Comparison of ENCODE assay signal across 43 cellular contexts in the genomic region with DNA sequence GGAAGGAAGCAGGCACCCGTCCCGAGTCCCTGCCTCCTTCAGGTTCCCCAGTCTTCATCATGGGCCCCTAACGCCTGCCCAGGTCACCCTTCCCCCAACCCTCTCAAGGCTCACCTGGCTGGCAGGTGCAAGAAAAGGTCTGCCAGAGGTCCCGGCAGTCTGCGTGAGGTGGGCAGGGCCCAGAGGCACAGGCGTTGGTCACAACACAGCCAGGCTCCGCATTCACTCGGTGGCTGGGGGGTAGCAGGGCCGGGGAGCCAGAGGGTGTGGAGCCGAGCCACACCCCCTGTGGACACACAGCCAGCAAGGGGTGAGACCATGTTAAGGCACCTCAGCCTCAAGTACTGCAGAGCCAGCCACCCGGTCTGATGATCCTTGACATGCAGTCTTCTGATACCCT. TPM values are rescaled to one million over a fixed set of nuclear protein-coding genes. Genes with fewer than 3 reads are reported as not detected.
"Had no signal": no experiment of that assay in that cellular context is flagged by ENCODE, and none has a peak within 500 bp of the region (broad histone marks: within the 10 kb centered on the region; RNA-seq: fewer than 3 reads in every experiment).

No MANE protein-coding gene starts in this region.

- H3K4me1 ChIP-seq: breast epithelium had no signal

- H3K36me3 ChIP-seq: adrenal gland, ascending aorta, brain microvascular endothelial cell, breast epithelium, cardiac muscle cell had no signal

- H3K4me1 Mint-ChIP-seq: central memory CD8-positive, alpha-beta T cell had no signal

- H3K9me3 ChIP-seq: adrenal gland, ascending aorta, body of pancreas, breast epithelium had no signal

- H3K4me3 ChIP-seq: adrenal gland, ascending aorta, body of pancreas, breast epithelium, cardiac muscle cell had no signal

- H3K27me3 Mint-ChIP-seq: activated naive CD4-positive, alpha-beta T cell treated with anti-CD3 and anti-CD28 coated beads, Interleukin-2, amount 10 ng/mL, durations not matched to agents 7 days and 5 days; activated naive CD4-positive, alpha-beta T cell treated with anti-CD3 and anti-CD28 coated beads, Interleukin-2, amount 50 U/mL, for 24 hours; activated naive CD8-positive, alpha-beta T cell; activated naive CD8-positive, alpha-beta T cell treated with anti-CD3 and anti-CD28 coated beads for 36 hours; activated naive CD8-positive, alpha-beta T cell treated with anti-CD3 and anti-CD28 coated beads, Interleukin-2, amount 50 U/mL, for 24 hours; activated T-cell treated with anti-CD3 and anti-CD28 coated beads, Interleukin-2, amount 50 U/mL, for 24 hours; activated T-helper 17 cell treated with anti-CD3 and anti-CD28 coated beads, Interleukin-2, amount 50 U/mL, for 72 hours; brain; central memory CD8-positive, alpha-beta T cell had no signal

- H3K27ac ChIP-seq: adrenal gland, ascending aorta, body of pancreas, brain microvascular endothelial cell, breast epithelium, cardiac muscle cell had no signal

- DNase-seq: activated effector memory CD4-positive, alpha-beta T cell treated with anti-CD3 and anti-CD28 coated beads, Interleukin-2, amount 50 U/mL, for 16 hours; activated effector memory CD4-positive, alpha-beta T cell treated with Interleukin-2 at 50 U/mL for 16 hours; activated gamma-delta T cell; activated gamma-delta T cell treated with Interleukin-2 at 50 U/mL for 16 hours; activated naive CD4-positive, alpha-beta T cell; activated naive CD4-positive, alpha-beta T cell treated with anti-CD3 and anti-CD28 coated beads for 36 hours; activated naive CD4-positive, alpha-beta T cell treated with anti-CD3 and anti-CD28 coated beads, Interleukin-2, amount 10 ng/mL, durations not matched to agents 7 days and 5 days; activated naive CD4-positive, alpha-beta T cell treated with anti-CD3 and anti-CD28 coated beads, Interleukin-2, amount 50 U/mL, for 16 hours; activated naive CD4-positive, alpha-beta T cell treated with Interleukin-2 at 50 U/mL for 16 hours; activated naive CD8-positive, alpha-beta T cell treated with anti-CD3 and anti-CD28 coated beads for 36 hours; activated naive CD8-positive, alpha-beta T cell treated with anti-CD3 and anti-CD28 coated beads, Interleukin-2, amount 10 ng/mL, durations not matched to agents 7 days and 5 days; activated naive CD8-positive, alpha-beta T cell treated with anti-CD3 and anti-CD28 coated beads, Interleukin-2, amount 50 U/mL, for 24 hours; activated T-cell treated with anti-CD3 and anti-CD28 coated beads for 4 hours; activated T-cell treated with anti-CD3 and anti-CD28 coated beads, Interleukin-2, amount 50 U/mL, for 1 hour; activated T-cell treated with anti-CD3 and anti-CD28 coated beads, Interleukin-2, amount 50 U/mL, for 24 hours; activated T-cell treated with anti-CD3 and anti-CD28 coated beads, Interleukin-2, amount 50 U/mL, for 4 hours; activated T-cell treated with anti-CD3 and anti-CD28 coated beads, Interleukin-2, amount 50 U/mL, for 48 hours; activated T-cell treated with anti-CD3 and anti-CD28 coated beads, Interleukin-2, amount 50 U/mL, for 72 hours; adrenal gland; amniotic stem cell; amygdala; anterior cingulate cortex; aorta; body of pancreas; brain microvascular endothelial cell; caudate nucleus; central memory CD4-positive, alpha-beta T cell had no signal

- ATAC-seq: activated naive CD4-positive, alpha-beta T cell treated with anti-CD3 and anti-CD28 coated beads, Interleukin-2, amount 50 U/mL, for 72 hours; activated naive CD8-positive, alpha-beta T cell treated with anti-CD3 and anti-CD28 coated beads, Interleukin-2, amount 50 U/mL, for 24 hours; activated T-cell treated with anti-CD3 and anti-CD28 coated beads, Interleukin-2, amount 50 U/mL, for 4 hours; activated T-cell treated with anti-CD3 and anti-CD28 coated beads, Interleukin-2, amount 50 U/mL, for 72 hours; activated T-helper 17 cell treated with anti-CD3 and anti-CD28 coated beads, Interleukin-2, amount 50 U/mL, for 72 hours; body of pancreas had no signal

- FAIRE-seq: astrocyte had no signal

- H3K27ac Mint-ChIP-seq: activated naive CD4-positive, alpha-beta T cell treated with anti-CD3 and anti-CD28 coated beads for 36 hours; activated naive CD4-positive, alpha-beta T cell treated with anti-CD3 and anti-CD28 coated beads, Interleukin-2, amount 10 ng/mL, durations not matched to agents 7 days and 5 days; activated naive CD4-positive, alpha-beta T cell treated with anti-CD3 and anti-CD28 coated beads, Interleukin-2, amount 50 U/mL, for 24 hours; activated naive CD4-positive, alpha-beta T cell treated with anti-CD3 and anti-CD28 coated beads, Interleukin-2, amount 50 U/mL, for 72 hours; activated naive CD8-positive, alpha-beta T cell; activated naive CD8-positive, alpha-beta T cell treated with anti-CD3 and anti-CD28 coated beads for 36 hours; activated naive CD8-positive, alpha-beta T cell treated with anti-CD3 and anti-CD28 coated beads, Interleukin-2, amount 10 ng/mL, durations not matched to agents 7 days and 5 days; activated naive CD8-positive, alpha-beta T cell treated with anti-CD3 and anti-CD28 coated beads, Interleukin-2, amount 50 U/mL, for 24 hours; activated T-cell treated with anti-CD3 and anti-CD28 coated beads, Interleukin-2, amount 50 U/mL, for 24 hours; activated T-cell treated with anti-CD3 and anti-CD28 coated beads, Interleukin-2, amount 50 U/mL, for 72 hours; activated T-helper 1 cell treated with anti-CD3 and anti-CD28 coated beads, Interleukin-12 subunit alpha, Interleukin-12 subunit beta, Interleukin-2, Interleukin-4 antibody, amounts not matched to agents 30 ng/mL and 10 ng/mL and 1 ng/mL, durations not matched to agents 14 hours and 24 hours and 36 hours; activated T-helper 17 cell treated with anti-CD3 and anti-CD28 coated beads, Interleukin-2, amount 50 U/mL, for 72 hours; activated T-helper 2 cell treated with anti-CD3 and anti-CD28 coated beads, Interferon-gamma antibody, Interleukin-2, Interleukin-4, amounts not matched to agents 10 μg/mL and 5 μg/mL and 100 μg/mL, durations not matched to agents 14 hours and 24 hours and 36 hours; brain had no signal

- H3K36me3 Mint-ChIP-seq: activated naive CD4-positive, alpha-beta T cell treated with anti-CD3 and anti-CD28 coated beads, Interleukin-2, amount 50 U/mL, for 24 hours; activated naive CD8-positive, alpha-beta T cell had no signal

- H3K4me3 Mint-ChIP-seq: activated naive CD4-positive, alpha-beta T cell treated with anti-CD3 and anti-CD28 coated beads for 36 hours; activated naive CD4-positive, alpha-beta T cell treated with anti-CD3 and anti-CD28 coated beads, Interleukin-2, amount 10 ng/mL, durations not matched to agents 7 days and 5 days; activated naive CD4-positive, alpha-beta T cell treated with anti-CD3 and anti-CD28 coated beads, Interleukin-2, amount 50 U/mL, for 24 hours; activated naive CD8-positive, alpha-beta T cell; activated naive CD8-positive, alpha-beta T cell treated with anti-CD3 and anti-CD28 coated beads for 36 hours; activated naive CD8-positive, alpha-beta T cell treated with anti-CD3 and anti-CD28 coated beads, Interleukin-2, amount 10 ng/mL, durations not matched to agents 7 days and 5 days; activated naive CD8-positive, alpha-beta T cell treated with anti-CD3 and anti-CD28 coated beads, Interleukin-2, amount 50 U/mL, for 24 hours; activated T-cell treated with anti-CD3 and anti-CD28 coated beads, Interleukin-2, amount 50 U/mL, for 24 hours; activated T-cell treated with anti-CD3 and anti-CD28 coated beads, Interleukin-2, amount 50 U/mL, for 4 hours; activated T-cell treated with anti-CD3 and anti-CD28 coated beads, Interleukin-2, amount 50 U/mL, for 72 hours; activated T-helper 1 cell treated with anti-CD3 and anti-CD28 coated beads, Interleukin-12 subunit alpha, Interleukin-12 subunit beta, Interleukin-2, Interleukin-4 antibody, amounts not matched to agents 30 ng/mL and 10 ng/mL and 1 ng/mL, durations not matched to agents 14 hours and 24 hours and 36 hours; activated T-helper 17 cell treated with anti-CD3 and anti-CD28 coated beads, Interleukin-2, amount 50 U/mL, for 72 hours; brain; central memory CD8-positive, alpha-beta T cell had no signal

- H3K27me3 ChIP-seq: adrenal gland, ascending aorta, body of pancreas, brain microvascular endothelial cell, breast epithelium, cardiac muscle cell had no signal

- H3K9me3 Mint-ChIP-seq: activated naive CD4-positive, alpha-beta T cell treated with anti-CD3 and anti-CD28 coated beads for 36 hours; activated naive CD4-positive, alpha-beta T cell treated with anti-CD3 and anti-CD28 coated beads, Interleukin-2, amount 10 ng/mL, durations not matched to agents 7 days and 5 days; activated naive CD4-positive, alpha-beta T cell treated with anti-CD3 and anti-CD28 coated beads, Interleukin-2, amount 50 U/mL, for 24 hours; activated naive CD4-positive, alpha-beta T cell treated with anti-CD3 and anti-CD28 coated beads, Interleukin-2, amount 50 U/mL, for 72 hours; activated naive CD8-positive, alpha-beta T cell treated with anti-CD3 and anti-CD28 coated beads for 36 hours; activated naive CD8-positive, alpha-beta T cell treated with anti-CD3 and anti-CD28 coated beads, Interleukin-2, amount 10 ng/mL, durations not matched to agents 7 days and 5 days; activated naive CD8-positive, alpha-beta T cell treated with anti-CD3 and anti-CD28 coated beads, Interleukin-2, amount 50 U/mL, for 24 hours; activated T-cell treated with anti-CD3 and anti-CD28 coated beads, Interleukin-2, amount 50 U/mL, for 24 hours; activated T-cell treated with anti-CD3 and anti-CD28 coated beads, Interleukin-2, amount 50 U/mL, for 4 hours; activated T-cell treated with anti-CD3 and anti-CD28 coated beads, Interleukin-2, amount 50 U/mL, for 72 hours; activated T-helper 1 cell treated with anti-CD3 and anti-CD28 coated beads, Interleukin-12 subunit alpha, Interleukin-12 subunit beta, Interleukin-2, Interleukin-4 antibody, amounts not matched to agents 30 ng/mL and 10 ng/mL and 1 ng/mL, durations not matched to agents 14 hours and 24 hours and 36 hours; activated T-helper 17 cell treated with anti-CD3 and anti-CD28 coated beads, Interleukin-2, amount 50 U/mL, for 72 hours; activated T-helper 2 cell treated with anti-CD3 and anti-CD28 coated beads, Interferon-gamma antibody, Interleukin-2, Interleukin-4, amounts not matched to agents 10 μg/mL and 5 μg/mL and 100 μg/mL, durations not matched to agents 14 hours and 24 hours and 36 hours; brain; central memory CD8-positive, alpha-beta T cell had no signal

RNA-seq across cellular contexts. Expression of a gene that starts 30.2 kb away (rescaled TPM):
- total RNA-seq: activated naive CD4-positive, alpha-beta T cell treated with anti-CD3 and anti-CD28 coated beads for 36 hours; activated naive CD8-positive, alpha-beta T cell treated with anti-CD3 and anti-CD28 coated beads for 36 hours; activated naive CD8-positive, alpha-beta T cell treated with anti-CD3 and anti-CD28 coated beads, Interleukin-2, amount 10 ng/mL, durations not matched to agents 7 days and 5 days; activated T-cell treated with anti-CD3 and anti-CD28 coated beads, Interleukin-2, amount 50 U/mL, for 4 hours; activated T-cell treated with anti-CD3 and anti-CD28 coated beads, Interleukin-2, amount 50 U/mL, for 72 hours; activated T-helper 1 cell treated with anti-CD3 and anti-CD28 coated beads, Interleukin-12 subunit alpha, Interleukin-12 subunit beta, Interleukin-2, Interleukin-4 antibody, amounts not matched to agents 30 ng/mL and 10 ng/mL and 1 ng/mL, durations not matched to agents 14 hours and 24 hours and 36 hours; adrenal gland; aorta; ascending aorta; body of pancreas; breast epithelium; bronchial epithelial cell; cardiac muscle cell; cardiac septum; cerebellum had no signal
- polyA plus RNA-seq: adipose tissue, adrenal gland had no signal
